1 cellular context compared by ENCODE assay signal in genomic region chr2:8165550-8165949, GRCh38.
TF ChIP-seq lines count a peak whose summit lies in the region.

No MANE protein-coding gene starts in this region.

TF ChIP-seq in HepG2, 621 proteins besides CTCF, POLR2A, EP300 and RAD21 (continued from another document and continues in another):
- TF ChIP-seq KIAA2018 (CRISPR knock-in tag; IDR thresholded peaks at IDR 0.05; ENCODE audit: borderline replicate concordance) (no peak), SOX5 (CRISPR knock-in tag; IDR thresholded peaks at IDR 0.05; ENCODE audit: borderline replicate concordance) (0 out of 2 replicates have a peak, but pooled peaks have one; percentile 16), ZSCAN21 (CRISPR knock-in tag; IDR thresholded peaks at IDR 0.05; ENCODE audit: borderline replicate concordance) (no peak), ZNF17 (CRISPR knock-in tag; IDR thresholded peaks at IDR 0.05) (no peak), HOXD1 (CRISPR knock-in tag; IDR thresholded peaks at IDR 0.05) (no peak), FOXK1 (CRISPR knock-in tag; IDR thresholded peaks at IDR 0.05; ENCODE audit: borderline replicate concordance, low read depth) (no peak), POGK (CRISPR knock-in tag; conservative IDR thresholded peaks at IDR 0.05) (no peak), RFX3 (CRISPR knock-in tag; IDR thresholded peaks at IDR 0.05) (no peak), ZBTB49 (CRISPR knock-in tag; IDR thresholded peaks at IDR 0.05; ENCODE audit: borderline replicate concordance) (no peak), ZC3H4 (CRISPR knock-in tag; IDR thresholded peaks at IDR 0.05; ENCODE audit: borderline replicate concordance) (no peak), ZNF276 (CRISPR knock-in tag; IDR thresholded peaks at IDR 0.05; ENCODE audit: low read depth) (no peak), BORCS8-MEF2B (CRISPR knock-in tag; IDR thresholded peaks at IDR 0.05) (no peak), ZNF549 (CRISPR knock-in tag; IDR thresholded peaks at IDR 0.05) (no peak), RARA (CRISPR knock-in tag; IDR thresholded peaks at IDR 0.05) (peak; percentile 28; the same call in 1 of the 2 replicates), ZNF260 (CRISPR knock-in tag; IDR thresholded peaks at IDR 0.05; ENCODE audit: borderline replicate concordance, low read depth) (no peak), SMYD3 (CRISPR knock-in tag; IDR thresholded peaks at IDR 0.05) (no peak), ZNF501 (CRISPR knock-in tag; IDR thresholded peaks at IDR 0.05) (no peak), ZFP37 (CRISPR knock-in tag; IDR thresholded peaks at IDR 0.05; ENCODE audit: borderline replicate concordance) (no peak), ZBTB2 (CRISPR knock-in tag; IDR thresholded peaks at IDR 0.05; ENCODE audit: low read depth) (no peak), MTERF4 (CRISPR knock-in tag; IDR thresholded peaks at IDR 0.05) (no peak), BRF2 (CRISPR knock-in tag; IDR thresholded peaks at IDR 0.05) (0 out of 2 replicates have a peak, but pooled peaks have one; percentile 17), HOXA7 (CRISPR knock-in tag; IDR thresholded peaks at IDR 0.05) (no peak), ZBTB40 (IDR thresholded peaks at IDR 0.05) (peak; percentile 87), ZBTB40 (CRISPR knock-in tag; IDR thresholded peaks at IDR 0.05) (no peak)
